Comparison of ENCODE assay signal across 9 cellular contexts in genomic region chr18:48833701-48834394, GRCh38.
DNase-seq lines count a peak whose midpoint lies in the region; ATAC-seq and TF ChIP-seq lines count a peak whose summit lies in the region.
"Had no signal": no experiment of that assay in that cellular context is flagged by ENCODE, and none has a peak within 500 bp of the region (broad histone marks: within the 10 kb centered on the region; RNA-seq: fewer than 3 reads in every experiment).

No MANE protein-coding gene starts in this region.

- H3K36me3 ChIP-seq in brain microvascular endothelial cell (replicated peaks): no peaks in the 10 kb centered on the region
- peaks cover 9% of the 10 kb centered on the region for H3K36me3 ChIP-seq in osteoblast (ENCODE audit: insufficient read depth, low read length)

- ATAC-seq in HG03103 (IDR thresholded peaks at IDR 0.05; ENCODE audit: low read depth, unreplicated experiment): peak; percentile 68
- ATAC-seq in T-helper 17 cell: peak; percentile 81

- peak overlapping the region; percentile 80 for H3K4me2 ChIP-seq in osteoblast (ENCODE audit: insufficient read depth, low read length)

- DNase-seq in NOMO-1 (lab: John Stamatoyannopoulos, UW; ENCODE audit: unreplicated experiment in 2 of 2): peak; percentile 32 to 52
- no peak for DNase-seq in NOMO-1 treated with dmso at 0.1 percent for 144 hours (lab: John Stamatoyannopoulos, UW; ENCODE audit: unreplicated experiment)
- peak in 1 of 3 donors; percentile 38 for DNase-seq in T-helper 17 cell
- no peak for DNase-seq in brain microvascular endothelial cell
- peak; percentile 63 for DNase-seq in osteoblast (ENCODE audit: insufficient read length, low spot score, missing footprints)
- DNase-seq in substantia nigra (lab: John Stamatoyannopoulos, UW): no peak
- DNase-seq in NCI-H2227 treated with DMSO at 0.1 percent for 48 hours (lab: John Stamatoyannopoulos, UW): no peak

- peaks cover 64% of the 10 kb centered on the region for H3K79me2 ChIP-seq in osteoblast (ENCODE audit: insufficient read depth, low read length)

- H4K20me1 ChIP-seq in osteoblast (ENCODE audit: insufficient read depth, low read length): no peaks in the 10 kb centered on the region

- no peaks in the 10 kb centered on the region for H3K9me3 ChIP-seq in T-helper 17 cell (ENCODE audit: control insufficient read depth, low read length, poor library complexity, severe bottlenecking)
- H3K9me3 ChIP-seq in osteoblast (ENCODE audit: low read depth, low read length): no peaks in the 10 kb centered on the region
- H3K9me3 ChIP-seq: body of pancreas had no signal

- peaks cover 61% of the 10 kb centered on the region for H3K4me1 ChIP-seq in osteoblast (ENCODE audit: insufficient read depth, low read length)

- H3K4me3 ChIP-seq in brain microvascular endothelial cell (ENCODE audit: low read depth, low read length) (peak overlapping the region; percentile 41), osteoblast (ENCODE audit: insufficient read depth, low read length) (peak overlapping the region; percentile 63)
- H3K4me3 ChIP-seq: body of pancreas had no signal

- H2AFZ ChIP-seq in osteoblast (ENCODE audit: low read length): no peak overlapping the region

- H3K27ac Mint-ChIP-seq in T-helper 17 cell: peak overlapping the region; percentile 98

- H3K27me3 ChIP-seq in brain microvascular endothelial cell (replicated peaks): no peaks in the 10 kb centered on the region
- H3K27me3 ChIP-seq in osteoblast (ENCODE audit: insufficient read depth, low read length): no peaks in the 10 kb centered on the region
- H3K27me3 ChIP-seq: body of pancreas had no signal

- peaks cover 63% of the 10 kb centered on the region for H3K4me1 Mint-ChIP-seq in T-helper 17 cell

- H3K27ac ChIP-seq in brain microvascular endothelial cell (peak overlapping the region; percentile 61), osteoblast (ENCODE audit: low read depth, low read length) (peak overlapping the region; percentile 92), substantia nigra (ENCODE audit: low read depth, low read length, poor library complexity, severe bottlenecking) (no peak overlapping the region)

- in situ Hi-C loops in brain microvascular endothelial cell (cut with HindIII; ENCODE audit: low pct_ligation_motif_present, low sequenced_read_pairs): no loop called here

- no peaks in the 10 kb centered on the region for H3K36me3 Mint-ChIP-seq in T-helper 17 cell (ENCODE audit: low read depth)

- H3K27me3 Mint-ChIP-seq in T-helper 17 cell: no peaks in the 10 kb centered on the region

- TF ChIP-seq CTCF in brain microvascular endothelial cell (IDR thresholded peaks at IDR 0.05; ENCODE audit: low read depth, low read length, missing control alignments): no peak
- no peak for TF ChIP-seq CTCF in osteoblast (IDR thresholded peaks at IDR 0.05; ENCODE audit: extremely low read depth, low read depth, low read length)

- H3K4me3 Mint-ChIP-seq in T-helper 17 cell: peak overlapping the region; percentile 93

Comparison
In these comparisons a context has a peak if more than half of its experiments do, and no peak if none do; other contexts are left out.
1. DNase-seq: peak in NOMO-1 (2 of 2) and osteoblast (single experiment); none in NOMO-1 treated with dmso at 0.1 percent for 144 hours (single experiment), brain microvascular endothelial cell (single experiment), substantia nigra (0 of 49) and NCI-H2227 treated with DMSO at 0.1 percent for 48 hours (single experiment).